ENCODE assay signal across 10 cellular contexts in the genomic region with DNA sequence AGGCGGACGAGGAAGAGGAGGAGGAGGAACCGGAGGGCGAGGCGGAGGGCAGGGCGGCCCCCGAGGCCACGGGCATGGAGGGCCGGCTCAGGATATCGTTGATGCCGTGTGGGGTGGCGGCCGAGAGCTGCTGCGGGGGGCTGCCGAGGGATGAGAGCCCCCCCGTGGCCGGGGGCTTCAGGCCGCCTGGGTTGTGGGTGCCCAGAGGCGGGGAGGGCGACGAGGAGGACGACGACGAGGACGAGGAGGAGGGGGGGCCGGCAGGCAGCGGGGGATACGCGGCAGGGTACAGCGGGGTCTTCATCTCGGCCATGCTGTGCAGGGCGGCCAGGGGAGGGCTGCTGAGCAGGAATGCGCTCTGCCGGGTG. TPM values are rescaled to one million over a fixed set of nuclear protein-coding genes. Genes with fewer than 3 reads are reported as not detected.
DNase-seq lines count a peak whose midpoint lies in the region; ATAC-seq and TF ChIP-seq lines count a peak whose summit lies in the region.
"Had no signal": no experiment of that assay in that cellular context is flagged by ENCODE, and none has a peak within 500 bp of the region (broad histone marks: within the 10 kb centered on the region; RNA-seq: fewer than 3 reads in every experiment).

No MANE protein-coding gene starts in this region.

- peaks cover 64 to 95% (median 85%) of the 10 kb centered on the region in 11 experiments for H3K27me3 ChIP-seq in BLaER1 treated with 17β-estradiol and CSF1 and Interleukin-3, amounts not matched to agents 10 nM and 100 nM
- H3K27me3 ChIP-seq in Peyer's patch: peaks cover 0 to 98% of the 10 kb centered on the region in 2 donors

- intact Hi-C loops in posterior vena cava (cut with DNase I): no loop called here
- intact Hi-C loops in activated CD4-positive, alpha-beta memory T cell treated with anti-CD3 and anti-CD28 coated beads for 36 hours (cut with micrococcal nuclease): loop anchor here (5.0 kb wide), 1 partner anchor 84 kb away; a partner anchor contains a TSS

- no peak overlapping the region for H3K27ac Mint-ChIP-seq in activated CD4-positive, alpha-beta memory T cell treated with anti-CD3 and anti-CD28 coated beads, Interleukin-2, amount 10 ng/mL, durations not matched to agents 7 days and 5 days
- no peak overlapping the region for H3K27ac Mint-ChIP-seq in activated CD4-positive, alpha-beta memory T cell treated with anti-CD3 and anti-CD28 coated beads for 36 hours

- peaks cover 9% of the 10 kb centered on the region for H3K36me3 Mint-ChIP-seq in activated CD4-positive, alpha-beta memory T cell treated with anti-CD3 and anti-CD28 coated beads, Interleukin-2, amount 10 ng/mL, durations not matched to agents 7 days and 5 days (ENCODE audit: low read depth)
- H3K36me3 Mint-ChIP-seq in activated CD4-positive, alpha-beta memory T cell treated with anti-CD3 and anti-CD28 coated beads for 36 hours: peaks cover 19% of the 10 kb centered on the region

- no peak overlapping the region for H3K9ac ChIP-seq in BLaER1 treated with 17β-estradiol and CSF1 and Interleukin-3, amounts not matched to agents 10 nM and 100 nM

- no peaks in the 10 kb centered on the region for H3K9me3 Mint-ChIP-seq in activated CD4-positive, alpha-beta memory T cell treated with anti-CD3 and anti-CD28 coated beads, Interleukin-2, amount 10 ng/mL, durations not matched to agents 7 days and 5 days
- H3K9me3 Mint-ChIP-seq in activated CD4-positive, alpha-beta memory T cell treated with anti-CD3 and anti-CD28 coated beads for 36 hours: peaks cover 4% of the 10 kb centered on the region

- peaks cover 23% of the 10 kb centered on the region for H3K4me1 Mint-ChIP-seq in activated CD4-positive, alpha-beta memory T cell treated with anti-CD3 and anti-CD28 coated beads, Interleukin-2, amount 10 ng/mL, durations not matched to agents 7 days and 5 days
- peaks cover 21% of the 10 kb centered on the region for H3K4me1 Mint-ChIP-seq in activated CD4-positive, alpha-beta memory T cell treated with anti-CD3 and anti-CD28 coated beads for 36 hours (ENCODE audit: low read depth)

- H3K4me3 Mint-ChIP-seq in activated CD4-positive, alpha-beta memory T cell treated with anti-CD3 and anti-CD28 coated beads, Interleukin-2, amount 10 ng/mL, durations not matched to agents 7 days and 5 days: no peak overlapping the region
- H3K4me3 Mint-ChIP-seq in activated CD4-positive, alpha-beta memory T cell treated with anti-CD3 and anti-CD28 coated beads for 36 hours: no peak overlapping the region

- H3K9me3 ChIP-seq in BLaER1 treated with 17β-estradiol and CSF1 and Interleukin-3, amounts not matched to agents 10 nM and 100 nM (replicated peaks in 1 of 11): peaks cover 73 to 84% (median 81%) of the 10 kb centered on the region in 11 experiments
- peaks cover 0 to 5% (median 0%) of the 10 kb centered on the region in 4 donors for H3K9me3 ChIP-seq in Peyer's patch

- TF ChIP-seq POLR2A in Peyer's patch (IDR thresholded peaks at IDR 0.05): no peak

- no peak for ATAC-seq in GM21526 (IDR thresholded peaks at IDR 0.05; ENCODE audit: low FRiP score, unreplicated experiment)

- TF ChIP-seq CTCF in Peyer's patch (IDR thresholded peaks at IDR 0.05) (no peak), fibroblast of pulmonary artery (IDR thresholded peaks at IDR 0.05; ENCODE audit: low read length, missing control alignments) (no peak)

- no peak overlapping the region for H3K27ac ChIP-seq in BLaER1 treated with 17β-estradiol and CSF1 and Interleukin-3, amounts not matched to agents 10 nM and 100 nM
- no peak overlapping the region for H3K27ac ChIP-seq in Peyer's patch

- peak overlapping the region in 9 of 10 experiments; percentile 25 to 50 (median 38); a peak in 12 of 20 replicates for H3K4me3 ChIP-seq in BLaER1 treated with 17β-estradiol and CSF1 and Interleukin-3, amounts not matched to agents 10 nM and 100 nM
- H3K4me3 ChIP-seq in Peyer's patch: peak overlapping the region; percentile 18 to 44 (median 36)
- H3K4me3 ChIP-seq in fibroblast of pulmonary artery (replicated peaks; ENCODE audit: low read depth, low read length): peak overlapping the region; percentile 43

- no peaks in the 10 kb centered on the region for H3K4me1 ChIP-seq in BLaER1 treated with 17β-estradiol and CSF1 and Interleukin-3, amounts not matched to agents 10 nM and 100 nM
- H3K4me1 ChIP-seq in Peyer's patch: peaks cover 0 to 41% (median 7%) of the 10 kb centered on the region in 4 donors

- peak overlapping the region in 8 of 11 experiments; percentile 5 to 70 (median 35); a peak in 8 of 22 replicates for H3K4me2 ChIP-seq in BLaER1 treated with 17β-estradiol and CSF1 and Interleukin-3, amounts not matched to agents 10 nM and 100 nM

- H3K36me3 ChIP-seq in BLaER1 treated with 17β-estradiol and CSF1 and Interleukin-3, amounts not matched to agents 10 nM and 100 nM: no peaks in the 10 kb centered on the region
- H3K36me3 ChIP-seq in Peyer's patch: no peaks in the 10 kb centered on the region

- H4K20me1 ChIP-seq in BLaER1 treated with 17β-estradiol and CSF1 and Interleukin-3, amounts not matched to agents 10 nM and 100 nM: no peaks in the 10 kb centered on the region; a peak in 1 of 22 replicates

- CTCF ChIA-PET in activated CD4-positive, alpha-beta memory T cell treated with anti-CD3 and anti-CD28 coated beads, Interleukin-2, amount 10 ng/mL, durations not matched to agents 7 days and 5 days (lab: Charles Lee): no interaction called here
- CTCF ChIA-PET in activated CD4-positive, alpha-beta memory T cell treated with anti-CD3 and anti-CD28 coated beads for 36 hours (lab: Charles Lee): interaction anchor here (0.9 kb wide), 1 partner anchor 12 kb away, joined by 3 read pairs; no protein-coding TSS in a partner anchor

- peaks cover 88% of the 10 kb centered on the region for H3K27me3 Mint-ChIP-seq in activated CD4-positive, alpha-beta memory T cell treated with anti-CD3 and anti-CD28 coated beads, Interleukin-2, amount 10 ng/mL, durations not matched to agents 7 days and 5 days
- H3K27me3 Mint-ChIP-seq in activated CD4-positive, alpha-beta memory T cell treated with anti-CD3 and anti-CD28 coated beads for 36 hours: peaks cover 82% of the 10 kb centered on the region

- no peak for DNase-seq in Peyer's patch
- DNase-seq in fibroblast of pulmonary artery (ENCODE audit: low read depth): no peak
- DNase-seq in posterior vena cava (ENCODE audit: low spot score): peak; percentile 75
- DNase-seq in activated CD4-positive, alpha-beta memory T cell treated with anti-CD3 and anti-CD28 coated beads, Interleukin-2, amount 10 ng/mL, durations not matched to agents 7 days and 5 days: no peak
- no peak for DNase-seq in NCI-H2196 (lab: John Stamatoyannopoulos, UW; ENCODE audit: unreplicated experiment)
- DNase-seq in activated CD4-positive, alpha-beta memory T cell treated with anti-CD3 and anti-CD28 coated beads for 36 hours: no peak
- DNase-seq: RPMI8226 had no signal

- POLR2A ChIA-PET in activated CD4-positive, alpha-beta memory T cell treated with anti-CD3 and anti-CD28 coated beads, Interleukin-2, amount 10 ng/mL, durations not matched to agents 7 days and 5 days (lab: Charles Lee): interaction anchor here (1.0 kb wide), 1 partner anchor 16 kb away, joined by 3 read pairs; no protein-coding TSS in a partner anchor
- POLR2A ChIA-PET in activated CD4-positive, alpha-beta memory T cell treated with anti-CD3 and anti-CD28 coated beads for 36 hours (lab: Charles Lee): no interaction called here

RNA-seq across cellular contexts. Expression of a gene that starts 1.3 kb away (rescaled TPM):
- total RNA-seq in Peyer's patch (not detected), posterior vena cava (not detected)
- total RNA-seq in activated CD4-positive, alpha-beta memory T cell treated with anti-CD3 and anti-CD28 coated beads, Interleukin-2, amount 10 ng/mL, durations not matched to agents 7 days and 5 days: not detected
- not detected for total RNA-seq in activated CD4-positive, alpha-beta memory T cell treated with anti-CD3 and anti-CD28 coated beads for 36 hours
- total RNA-seq: activated T-helper 2 cell treated with anti-CD3 and anti-CD28 coated beads, Interferon-gamma antibody, Interleukin-2, Interleukin-4, amounts not matched to agents 10 μg/mL and 5 μg/mL and 100 μg/mL, durations not matched to agents 14 hours and 24 hours and 36 hours had no signal
